9 cellular contexts compared by ENCODE assay signal in the genomic region with DNA sequence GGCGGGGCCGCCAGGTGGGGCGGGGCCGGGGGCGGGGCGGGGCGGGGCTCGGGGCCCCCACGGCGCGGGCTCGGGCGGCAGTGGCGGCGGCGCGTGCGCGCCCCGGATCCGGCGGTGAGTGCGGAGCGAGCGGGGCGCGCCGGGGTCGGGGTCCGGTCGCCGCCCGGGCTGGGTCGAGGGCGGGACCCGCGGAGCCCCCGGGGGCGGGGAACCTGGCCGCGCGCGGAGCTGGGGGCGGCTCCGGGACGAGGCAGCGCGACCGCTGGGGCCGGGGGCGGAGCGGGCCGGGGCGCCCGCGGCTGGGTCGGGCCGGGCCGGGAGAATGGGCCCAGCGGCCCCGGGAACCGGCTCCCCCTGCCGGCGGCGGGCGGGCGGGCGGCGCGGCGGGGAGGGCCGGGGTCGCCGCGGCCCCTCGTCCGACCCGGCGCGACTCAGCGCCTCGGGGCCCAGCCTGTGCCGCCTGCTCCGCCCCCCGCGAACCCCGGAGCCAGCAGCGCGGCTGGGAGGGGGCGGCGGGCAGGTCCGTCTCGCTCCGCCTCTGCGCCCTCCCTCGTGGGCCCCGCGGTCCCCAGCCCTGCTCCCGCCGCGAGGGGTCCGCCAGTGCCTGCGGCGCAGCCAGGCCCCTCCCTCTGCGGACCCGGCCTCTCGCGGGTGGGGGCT. TPM values are rescaled to one million over a fixed set of nuclear protein-coding genes. Genes with fewer than 3 reads are reported as not detected.
A peak's percentile ranks its signal among the peaks of the same experiment; 100 is the strongest.
DNase-seq lines count a peak whose midpoint lies in the region; ATAC-seq and TF ChIP-seq lines count a peak whose summit lies in the region.
"Had no signal": no experiment of that assay in that cellular context is flagged by ENCODE, and none has a peak within 500 bp of the region (broad histone marks: within the 10 kb centered on the region; RNA-seq: fewer than 3 reads in every experiment).

No MANE protein-coding gene starts in this region.

- ATAC-seq in heart right ventricle = no peak
- ATAC-seq in left ventricle myocardium superior = no peak
- peak; percentile 38 for ATAC-seq in WTC11
- ATAC-seq in GM19324 (IDR thresholded peaks at IDR 0.05; ENCODE audit: low FRiP score, unreplicated experiment) = no peak

- WGBS in heart right ventricle, 2 donors = 0 to 1% methylated on average over 4 to 95 of the region's 108 CpGs

- no peak overlapping the region for H3K4me3 Mint-ChIP-seq in WTC11

- CTCF ChIA-PET in WTC11 (lab: Charles Lee) = interaction anchor here (0.6 to 2.7 kb wide), 6 partner anchors 9 to 442 kb away, joined by 3 to 11 read pairs (median 4); partner anchors contain the start of gene AGPAT2

- H3K4me3 ChIP-seq in heart right ventricle (peak overlapping the region; percentile 57 to 83 (median 76)), iPS-18c (ENCODE audit: insufficient read depth, low read depth, low read length) (peak overlapping the region; percentile 40), uterus (peak overlapping the region; percentile 24 to 29)

- TF ChIP-seq CTCF in heart right ventricle (IDR thresholded peaks at IDR 0.05) (no peak), WTC11 (IDR thresholded peaks at IDR 0.05) (no peak; the same call in 1 of the 2 replicates), uterus (IDR thresholded peaks at IDR 0.05) (no peak)

- no peaks in the 10 kb centered on the region for H3K9me3 Mint-ChIP-seq in WTC11

- no peaks in the 10 kb centered on the region for H3K36me3 Mint-ChIP-seq in WTC11

- H3K27ac Mint-ChIP-seq in WTC11 = no peak overlapping the region

- no peak for TF ChIP-seq POLR2A in uterus (IDR thresholded peaks at IDR 0.05)

- H3K27ac ChIP-seq in heart right ventricle (peak overlapping the region; percentile 75 to 99 (median 96)), uterus (peak overlapping the region in 1 of 2 donors; percentile 56)

- H3K27me3 Mint-ChIP-seq in WTC11 (ENCODE audit: low read depth) = no peaks in the 10 kb centered on the region; the same call in 1 of the 2 replicates

- DNase-seq in heart right ventricle (no peak), left ventricle myocardium superior (no peak), WTC11 (ENCODE audit: low spot score) (peak; percentile 37), uterus (no peak), NCI-H146 (lab: John Stamatoyannopoulos, UW) (no peak), NCI-H1436 (lab: John Stamatoyannopoulos, UW) (no peak)
- DNase-seq: transverse colon had no signal

- H3K9me3 ChIP-seq in heart right ventricle = no peaks in the 10 kb centered on the region
- H3K9me3 ChIP-seq in iPS-18c (ENCODE audit: control insufficient read depth, insufficient read depth, low read length) = no peaks in the 10 kb centered on the region
- H3K9me3 ChIP-seq in uterus = no peaks in the 10 kb centered on the region
- H3K9me3 ChIP-seq: transverse colon had no signal

- H3K27me3 ChIP-seq in heart right ventricle = peaks cover 0 to 87% (median 0%) of the 10 kb centered on the region in 7 donors
- H3K27me3 ChIP-seq in uterus = peaks cover 0 to 18% of the 10 kb centered on the region in 2 donors

- intact Hi-C loops in heart right ventricle (cut with DNase I) = no loop called here
- intact Hi-C loops in left ventricle myocardium superior (cut with micrococcal nuclease) = no loop called here
- intact Hi-C loops in uterus (cut with DNase I; ENCODE audit: low total_unique reads) = no loop called here

- H3K36me3 ChIP-seq in heart right ventricle (peaks cover 0 to 71% (median 33%) of the 10 kb centered on the region in 9 donors), uterus (no peaks in the 10 kb centered on the region)
- H3K36me3 ChIP-seq: transverse colon had no signal

- peaks cover 3% of the 10 kb centered on the region; the same call in 1 of the 2 replicates for H3K4me1 Mint-ChIP-seq in WTC11

- POLR2A ChIA-PET in WTC11 (lab: Charles Lee) = no interaction called here

- H3K4me1 ChIP-seq in heart right ventricle (peaks cover 0 to 30% (median 5%) of the 10 kb centered on the region in 9 donors), uterus (peaks cover 0 to 12% of the 10 kb centered on the region in 2 donors)

TF ChIP-seq in WTC11, 78 proteins besides CTCF, POLR2A, EP300 and RAD21 (continues in another document):
- TF ChIP-seq AFF4 (CRISPR knock-in tag; IDR thresholded peaks at IDR 0.05; ENCODE audit: borderline replicate concordance) = no peak
- no peak for TF ChIP-seq MAX (CRISPR knock-in tag; IDR thresholded peaks at IDR 0.05)
- no peak for TF ChIP-seq ZNF232 (CRISPR knock-in tag; IDR thresholded peaks at IDR 0.05)
- no peak for TF ChIP-seq FOXJ3 (CRISPR knock-in tag; IDR thresholded peaks at IDR 0.05; ENCODE audit: borderline replicate concordance)
- TF ChIP-seq JAZF1 (CRISPR knock-in tag; IDR thresholded peaks at IDR 0.05) = no peak
- TF ChIP-seq ELF4 (CRISPR knock-in tag; IDR thresholded peaks at IDR 0.05; ENCODE audit: low read depth) = no peak
- no peak for TF ChIP-seq KAT7 (CRISPR knock-in tag; IDR thresholded peaks at IDR 0.05; ENCODE audit: borderline replicate concordance)
- no peak for TF ChIP-seq ZNF263 (CRISPR knock-in tag; IDR thresholded peaks at IDR 0.05; ENCODE audit: low read depth)
- TF ChIP-seq ZMAT4 (CRISPR knock-in tag; IDR thresholded peaks at IDR 0.05) = no peak
- TF ChIP-seq GTF2I (CRISPR knock-in tag; conservative IDR thresholded peaks at IDR 0.05) = no peak
- no peak for TF ChIP-seq OVOL2 (CRISPR knock-in tag; IDR thresholded peaks at IDR 0.05; ENCODE audit: borderline replicate concordance)
- TF ChIP-seq, protein P1, sequence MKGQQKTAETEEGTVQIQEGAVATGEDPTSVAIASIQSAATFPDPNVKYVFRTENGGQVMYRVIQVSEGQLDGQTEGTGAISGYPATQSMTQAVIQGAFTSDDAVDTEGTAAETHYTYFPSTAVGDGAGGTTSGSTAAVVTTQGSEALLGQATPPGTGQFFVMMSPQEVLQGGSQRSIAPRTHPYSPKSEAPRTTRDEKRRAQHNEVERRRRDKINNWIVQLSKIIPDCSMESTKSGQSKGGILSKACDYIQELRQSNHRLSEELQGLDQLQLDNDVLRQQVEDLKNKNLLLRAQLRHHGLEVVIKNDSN (CRISPR knock-in tag; IDR thresholded peaks at IDR 0.05) = no peak
- TF ChIP-seq, protein P2, sequence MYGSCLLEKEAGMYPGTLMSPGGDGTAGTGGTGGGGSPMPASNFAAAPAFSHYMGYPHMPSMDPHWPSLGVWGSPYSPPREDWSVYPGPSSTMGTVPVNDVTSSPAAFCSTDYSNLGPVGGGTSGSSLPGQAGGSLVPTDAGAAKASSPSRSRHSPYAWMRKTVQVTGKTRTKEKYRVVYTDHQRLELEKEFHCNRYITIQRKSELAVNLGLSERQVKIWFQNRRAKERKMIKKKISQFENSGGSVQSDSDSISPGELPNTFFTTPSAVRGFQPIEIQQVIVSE (CRISPR knock-in tag; IDR thresholded peaks at IDR 0.05; ENCODE audit: borderline replicate concordance) = no peak

RNA-seq across cellular contexts. Expression of gene EGFL7, which starts 3.1 kb away (rescaled TPM):
- 100 to 1,000 TPM in 5 of 10 donors, 10 to 100 TPM in 5; 68.6 to 115 (median 99.6) TPM for total RNA-seq in heart right ventricle
- 100 to 1,000 TPM; 160 to 377 TPM for polyA plus RNA-seq in heart right ventricle
- 63.8 TPM for total RNA-seq in left ventricle myocardium superior
- 54.6 to 64.9 TPM (median 62.8 TPM) in 3 replicates for total RNA-seq in WTC11 (2021)
- total RNA-seq in uterus = 1,000 to 10,000 TPM in 1 of 4 donors, 100 to 1,000 TPM in 3; 119 to 1,791 (median 307) TPM

RNA-seq across cellular contexts. Expression of gene AGPAT2, which starts 21.4 kb away (rescaled TPM):
- total RNA-seq in heart right ventricle (10 to 100 TPM; 48.1 to 83.3 (median 58.4) TPM), left ventricle myocardium superior (53.8 TPM), WTC11 (2021) (40.2 to 42.2 TPM (median 41.2 TPM) in 3 replicates), uterus (10 to 100 TPM; 22.7 to 45.1 (median 38.6) TPM)
- polyA plus RNA-seq in heart right ventricle = 100 to 1,000 TPM in 1 of 2 donors, 10 to 100 TPM in 1; 97.2 to 195 TPM

RNA-seq across cellular contexts. Expression of gene DIPK1B, which starts 46.5 kb away (rescaled TPM):
- 10 to 100 TPM; 15.7 to 26.1 (median 17.9) TPM for total RNA-seq in heart right ventricle
- 10 to 100 TPM; 24.8 to 37.9 TPM for polyA plus RNA-seq in heart right ventricle
- 22.3 TPM for total RNA-seq in left ventricle myocardium superior
- 45.4 to 49.8 TPM (median 48.9 TPM) in 3 replicates for total RNA-seq in WTC11 (2021)
- total RNA-seq in uterus = 10 to 100 TPM in 3 of 4 donors, 1 to 10 TPM in 1; 3.2 to 26.3 (median 21.0) TPM
